ENCODE assay signal across 14 cellular contexts in the genomic region with DNA sequence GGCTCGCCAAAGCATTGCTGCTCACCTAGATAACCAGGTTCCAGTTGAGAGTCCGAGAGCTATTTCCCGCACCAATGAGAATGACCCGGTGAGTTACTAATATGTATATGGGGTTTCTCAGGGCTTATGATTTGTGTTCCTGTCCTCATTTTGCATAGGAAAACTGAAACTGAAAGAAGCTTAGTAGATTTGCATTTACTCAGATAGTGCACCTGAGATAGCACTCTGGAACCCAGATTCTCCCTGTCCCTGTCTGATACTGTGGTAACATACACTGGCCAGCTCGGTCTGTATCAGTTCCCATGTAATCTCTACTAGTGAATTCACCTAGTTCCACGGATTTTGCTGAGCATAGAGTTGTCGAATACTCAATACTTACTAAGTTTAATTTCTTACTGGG. TPM values are rescaled to one million over a fixed set of nuclear protein-coding genes. Genes with fewer than 3 reads are reported as not detected.
A peak's percentile ranks its signal among the peaks of the same experiment; 100 is the strongest.
DNase-seq lines count a peak whose midpoint lies in the region; ATAC-seq and TF ChIP-seq lines count a peak whose summit lies in the region.
"Had no signal": no experiment of that assay in that cellular context is flagged by ENCODE, and none has a peak within 500 bp of the region (broad histone marks: within the 10 kb centered on the region; RNA-seq: fewer than 3 reads in every experiment).

No MANE protein-coding gene starts in this region.

- H3K27me3 ChIP-seq in MM.1S (replicated peaks; ENCODE audit: insufficient read depth, low read length) (no peaks in the 10 kb centered on the region), brain microvascular endothelial cell (replicated peaks) (no peaks in the 10 kb centered on the region)
- H3K27me3 ChIP-seq: upper lobe of right lung had no signal

- peaks cover 28% of the 10 kb centered on the region for H3F3A ChIP-seq in MM.1S (ENCODE audit: insufficient read depth, low read length)

- H3K36me3 ChIP-seq in MM.1S (replicated peaks; ENCODE audit: insufficient read depth, low read length), result 0 out of 2 replicates have a peak, but pooled peaks cover 12% of the 10 kb centered on the region
- H3K36me3 ChIP-seq in brain microvascular endothelial cell (replicated peaks), result peaks cover 20% of the 10 kb centered on the region

- peak overlapping the region; percentile 67 for H3K4me2 ChIP-seq in MM.1S (ENCODE audit: low read depth, low read length)

- DNase-seq in activated CD8-positive, alpha-beta memory T cell treated with anti-CD3 and anti-CD28 coated beads, Interleukin-2, amount 10 ng/mL, durations not matched to agents 7 days and 5 days, result no peak
- DNase-seq in activated CD8-positive, alpha-beta memory T cell treated with anti-CD3 and anti-CD28 coated beads for 24 hours, result no peak
- DNase-seq in MM.1S, result peak; percentile 96
- no peak for DNase-seq in brain microvascular endothelial cell
- DNase-seq in globus pallidus (ENCODE audit: low spot score), result no peak
- DNase-seq: KG1; kidney; NCI-H187; stimulated activated CD4-positive, alpha-beta T cell treated with anti-CD3 and anti-CD28 coated beads, Interleukin-12 subunit alpha, Interleukin-12 subunit beta, amount 100 ng/mL, for 4 hours; upper lobe of right lung had no signal

- H2AFZ ChIP-seq in MM.1S (ENCODE audit: low read length), result 0 out of 2 replicates have a peak overlapping the region, but pooled peaks have one; percentile 1

- ATAC-seq in activated CD8-positive, alpha-beta memory T cell treated with anti-CD3 and anti-CD28 coated beads, Interleukin-2, amount 10 ng/mL, durations not matched to agents 7 days and 5 days, result peak; percentile 77
- ATAC-seq in GM21825 (IDR thresholded peaks at IDR 0.05; ENCODE audit: unreplicated experiment) (peak; percentile 73), HG03460 (IDR thresholded peaks at IDR 0.05; ENCODE audit: unreplicated experiment) (no peak)
- ATAC-seq in stimulated activated memory B cell treated with anti-CD40 and anti-IgM and Interleukin-4, amounts not matched to agents 10 μg/mL and 1 μg/mL and 100 μg/mL, for 72 hours, result peak; percentile 64
- ATAC-seq: HCT116, upper lobe of right lung had no signal

- H4K20me1 ChIP-seq in MM.1S (ENCODE audit: insufficient read depth, low read length), result 0 out of 2 replicates have a peak, but pooled peaks cover 7% of the 10 kb centered on the region

- H3K27me3 Mint-ChIP-seq in activated CD8-positive, alpha-beta memory T cell treated with anti-CD3 and anti-CD28 coated beads, Interleukin-2, amount 10 ng/mL, durations not matched to agents 7 days and 5 days, result no peaks in the 10 kb centered on the region
- H3K27me3 Mint-ChIP-seq in stimulated activated memory B cell treated with anti-CD40 and anti-IgM and Interleukin-4, amounts not matched to agents 10 μg/mL and 1 μg/mL and 100 μg/mL, for 72 hours, result no peaks in the 10 kb centered on the region

- H3K4me3 ChIP-seq in MM.1S (ENCODE audit: low read length) (peak overlapping the region; percentile 36), brain microvascular endothelial cell (ENCODE audit: low read depth, low read length) (no peak overlapping the region)
- H3K4me3 ChIP-seq: upper lobe of right lung had no signal

- peak overlapping the region; percentile 74 for H3K27ac Mint-ChIP-seq in activated CD8-positive, alpha-beta memory T cell treated with anti-CD3 and anti-CD28 coated beads, Interleukin-2, amount 10 ng/mL, durations not matched to agents 7 days and 5 days
- H3K27ac Mint-ChIP-seq in stimulated activated memory B cell treated with anti-CD40 and anti-IgM and Interleukin-4, amounts not matched to agents 10 μg/mL and 1 μg/mL and 100 μg/mL, for 72 hours, result peak overlapping the region; percentile 71

- peaks cover 90% of the 10 kb centered on the region for H3K79me2 ChIP-seq in MM.1S (ENCODE audit: low read length)

- peaks cover 16% of the 10 kb centered on the region for H3K4me1 Mint-ChIP-seq in activated CD8-positive, alpha-beta memory T cell treated with anti-CD3 and anti-CD28 coated beads, Interleukin-2, amount 10 ng/mL, durations not matched to agents 7 days and 5 days
- H3K4me1 Mint-ChIP-seq in stimulated activated memory B cell treated with anti-CD40 and anti-IgM and Interleukin-4, amounts not matched to agents 10 μg/mL and 1 μg/mL and 100 μg/mL, for 72 hours, result peaks cover 16% of the 10 kb centered on the region

- TF ChIP-seq CTCF in MM.1S (IDR thresholded peaks at IDR 0.05; ENCODE audit: low read length) (no peak), brain microvascular endothelial cell (IDR thresholded peaks at IDR 0.05; ENCODE audit: low read depth, low read length, missing control alignments) (no peak)

- H3K4me1 ChIP-seq in MM.1S (ENCODE audit: low read length), result peaks cover 16% of the 10 kb centered on the region
- H3K4me1 ChIP-seq: upper lobe of right lung had no signal

- in situ Hi-C loops in brain microvascular endothelial cell (cut with HindIII; ENCODE audit: low pct_ligation_motif_present, low sequenced_read_pairs), result no loop called here

- no peaks in the 10 kb centered on the region for H3K9me3 ChIP-seq in MM.1S (replicated peaks; ENCODE audit: insufficient read depth, low read length)
- H3K9me3 ChIP-seq: upper lobe of right lung had no signal

- peaks cover 47% of the 10 kb centered on the region for H3K36me3 Mint-ChIP-seq in activated CD8-positive, alpha-beta memory T cell treated with anti-CD3 and anti-CD28 coated beads, Interleukin-2, amount 10 ng/mL, durations not matched to agents 7 days and 5 days
- peaks cover 19% of the 10 kb centered on the region for H3K36me3 Mint-ChIP-seq in stimulated activated memory B cell treated with anti-CD40 and anti-IgM and Interleukin-4, amounts not matched to agents 10 μg/mL and 1 μg/mL and 100 μg/mL, for 72 hours

- H3K9me2 ChIP-seq in MM.1S (replicated peaks; ENCODE audit: insufficient read depth, low read length), result no peaks in the 10 kb centered on the region

- H3K9me3 Mint-ChIP-seq in activated CD8-positive, alpha-beta memory T cell treated with anti-CD3 and anti-CD28 coated beads, Interleukin-2, amount 10 ng/mL, durations not matched to agents 7 days and 5 days (ENCODE audit: low read depth), result no peaks in the 10 kb centered on the region
- no peaks in the 10 kb centered on the region for H3K9me3 Mint-ChIP-seq in stimulated activated memory B cell treated with anti-CD40 and anti-IgM and Interleukin-4, amounts not matched to agents 10 μg/mL and 1 μg/mL and 100 μg/mL, for 72 hours

- CTCF ChIA-PET in activated CD8-positive, alpha-beta memory T cell treated with anti-CD3 and anti-CD28 coated beads, Interleukin-2, amount 10 ng/mL, durations not matched to agents 7 days and 5 days (lab: Charles Lee), result no interaction called here

- H3K9ac ChIP-seq in MM.1S (ENCODE audit: low read length), result peak overlapping the region; percentile 9; the same call in 1 of the 2 replicates

- H3K4me3 Mint-ChIP-seq in activated CD8-positive, alpha-beta memory T cell treated with anti-CD3 and anti-CD28 coated beads, Interleukin-2, amount 10 ng/mL, durations not matched to agents 7 days and 5 days, result no peak overlapping the region
- H3K4me3 Mint-ChIP-seq in stimulated activated memory B cell treated with anti-CD40 and anti-IgM and Interleukin-4, amounts not matched to agents 10 μg/mL and 1 μg/mL and 100 μg/mL, for 72 hours, result peak overlapping the region; percentile 41

- peak overlapping the region; percentile 61; the same call in 1 of the 2 replicates for H3K27ac ChIP-seq in MM.1S (ENCODE audit: low read length)
- no peak overlapping the region for H3K27ac ChIP-seq in brain microvascular endothelial cell
- H3K27ac ChIP-seq: upper lobe of right lung had no signal

RNA-seq across cellular contexts. Expression of a gene that starts 28.1 kb away (rescaled TPM):
- total RNA-seq in activated CD8-positive, alpha-beta memory T cell treated with anti-CD3 and anti-CD28 coated beads, Interleukin-2, amount 10 ng/mL, durations not matched to agents 7 days and 5 days, result 100 to 1,000 TPM; 140 to 145 TPM

RNA-seq across cellular contexts. Expression of a gene that starts 28.5 kb away (rescaled TPM):
- total RNA-seq in activated CD8-positive, alpha-beta memory T cell treated with anti-CD3 and anti-CD28 coated beads, Interleukin-2, amount 10 ng/mL, durations not matched to agents 7 days and 5 days, result 10 to 100 TPM; 74.2 to 82.3 TPM
